ENCODE assay signal across 15 cellular contexts in genomic region chr6:21396313-21396712, GRCh38.
DNase-seq lines count a peak whose midpoint lies in the region; FAIRE-seq and TF ChIP-seq lines count a peak whose summit lies in the region.
"Had no signal": no experiment of that assay in that cellular context is flagged by ENCODE, and none has a peak within 500 bp of the region (broad histone marks: within the 10 kb centered on the region; RNA-seq: fewer than 3 reads in every experiment).

No MANE protein-coding gene starts in this region.

- peaks cover 15% of the 10 kb centered on the region for H3K4me1 Mint-ChIP-seq in HFFc6 (ENCODE audit: low read depth)
- peaks cover 33% of the 10 kb centered on the region for H3K4me1 Mint-ChIP-seq in astrocyte (ENCODE audit: low read depth, unreplicated experiment)
- H3K4me1 Mint-ChIP-seq in activated T-cell treated with anti-CD3 and anti-CD28 coated beads, Interleukin-2, amount 50 U/mL, for 24 hours (ENCODE audit: low read depth): no peaks in the 10 kb centered on the region

- H3K27me3 Mint-ChIP-seq in HFFc6 (ENCODE audit: insufficient read depth) (peaks cover 2% of the 10 kb centered on the region; the same call in 1 of the 2 replicates), astrocyte (ENCODE audit: low read depth, unreplicated experiment) (no peaks in the 10 kb centered on the region)
- peaks cover 14% of the 10 kb centered on the region for H3K27me3 Mint-ChIP-seq in activated T-cell treated with anti-CD3 and anti-CD28 coated beads, Interleukin-2, amount 50 U/mL, for 24 hours

- H3K79me2 ChIP-seq in astrocyte (ENCODE audit: insufficient read depth, low read length): no peaks in the 10 kb centered on the region

- TF ChIP-seq CTCF in HFFc6 (IDR thresholded peaks at IDR 0.05) (no peak), astrocyte (IDR thresholded peaks at IDR 0.05; ENCODE audit: insufficient read depth, low read depth, low read length) (no peak), foreskin fibroblast (IDR thresholded peaks at IDR 0.05; ENCODE audit: low read depth, low read length) (no peak)

- H3K36me3 ChIP-seq in astrocyte (ENCODE audit: insufficient read depth, low read length): no peaks in the 10 kb centered on the region
- H3K36me3 ChIP-seq: heart right ventricle had no signal

- DNase-seq in HFFc6 (peak; percentile 56), astrocyte (ENCODE audit: low read depth) (peak; percentile 91), foreskin fibroblast (peak; percentile 9 to 59), urothelium cell line (ENCODE audit: low spot score) (peak; percentile 44), NOMO-1 treated with dmso at 0.1 percent for 144 hours (lab: John Stamatoyannopoulos, UW; ENCODE audit: unreplicated experiment) (no peak), NCI-H2171 treated with DMSO at 0.1 percent for 48 hours (lab: John Stamatoyannopoulos, UW) (no peak)
- no peak for DNase-seq in activated T-cell treated with anti-CD3 and anti-CD28 coated beads, Interleukin-2, amount 50 U/mL, for 24 hours
- DNase-seq: activated CD4-positive, alpha-beta T cell treated with anti-CD3 and anti-CD28 coated beads for 48 hours; effector CD4-positive, alpha-beta T cell; heart right ventricle; left ventricle myocardium superior; NCI-H446; nephron progenitor cell; T-helper 2 cell had no signal

- H3K4me3 ChIP-seq in astrocyte (ENCODE audit: insufficient read depth, low read depth, low read length) (no peak overlapping the region), foreskin fibroblast (ENCODE audit: low read depth in 1 of 2, low read length in 2 of 2) (no peak overlapping the region)
- H3K4me3 ChIP-seq: heart right ventricle, skin epidermis had no signal

- no peaks in the 10 kb centered on the region for H3K27me3 ChIP-seq in astrocyte (ENCODE audit: insufficient read depth, low read length)
- H3K27me3 ChIP-seq: heart right ventricle had no signal

- H3K4me1 ChIP-seq in astrocyte (ENCODE audit: insufficient read depth, low read length): peaks cover 17% of the 10 kb centered on the region

- no peak overlapping the region for H2AFZ ChIP-seq in astrocyte (ENCODE audit: low read depth, low read length)

- no peaks in the 10 kb centered on the region for H4K20me1 ChIP-seq in astrocyte (ENCODE audit: insufficient read depth, low read length)

- no peaks in the 10 kb centered on the region for H3K9me3 ChIP-seq in astrocyte (ENCODE audit: insufficient read depth, low read depth, low read length)
- H3K9me3 ChIP-seq: heart right ventricle had no signal

- no peak overlapping the region for H3K27ac ChIP-seq in astrocyte (ENCODE audit: low read depth, low read length)
- H3K27ac ChIP-seq: heart right ventricle, skin epidermis had no signal

- H3K4me2 ChIP-seq in astrocyte (ENCODE audit: low read length): peak overlapping the region; percentile 32

- no peaks in the 10 kb centered on the region for H3K36me3 Mint-ChIP-seq in HFFc6 (ENCODE audit: low read depth)
- no peaks in the 10 kb centered on the region for H3K36me3 Mint-ChIP-seq in astrocyte (ENCODE audit: low read depth, unreplicated experiment)
- no peaks in the 10 kb centered on the region for H3K36me3 Mint-ChIP-seq in activated T-cell treated with anti-CD3 and anti-CD28 coated beads, Interleukin-2, amount 50 U/mL, for 24 hours (ENCODE audit: low read depth)

- FAIRE-seq in astrocyte (lab: Jason Lieb, UNC) (peak; percentile 37), urothelium cell line (lab: Jason Lieb, UNC) (no peak)

- H3K9me3 Mint-ChIP-seq in HFFc6: no peaks in the 10 kb centered on the region; the same call in 1 of the 2 replicates
- no peaks in the 10 kb centered on the region for H3K9me3 Mint-ChIP-seq in astrocyte (ENCODE audit: unreplicated experiment)
- no peaks in the 10 kb centered on the region for H3K9me3 Mint-ChIP-seq in activated T-cell treated with anti-CD3 and anti-CD28 coated beads, Interleukin-2, amount 50 U/mL, for 24 hours
- H3K9me3 Mint-ChIP-seq: nephron progenitor cell had no signal

- no peak overlapping the region for H3K9ac ChIP-seq in astrocyte (ENCODE audit: low read length)

- H3K27ac Mint-ChIP-seq in HFFc6 (0 out of 2 replicates have a peak overlapping the region, but pooled peaks have one; percentile 9), astrocyte (ENCODE audit: unreplicated experiment) (peak overlapping the region; percentile 91)
- no peak overlapping the region for H3K27ac Mint-ChIP-seq in activated T-cell treated with anti-CD3 and anti-CD28 coated beads, Interleukin-2, amount 50 U/mL, for 24 hours
- H3K27ac Mint-ChIP-seq: nephron progenitor cell had no signal

- H3K4me3 Mint-ChIP-seq in HFFc6 (no peak overlapping the region), astrocyte (ENCODE audit: unreplicated experiment) (no peak overlapping the region)
- H3K4me3 Mint-ChIP-seq in activated T-cell treated with anti-CD3 and anti-CD28 coated beads, Interleukin-2, amount 50 U/mL, for 24 hours: no peak overlapping the region
- H3K4me3 Mint-ChIP-seq: nephron progenitor cell had no signal

Comparison
In these comparisons a context has a peak if more than half of its experiments do, and no peak if none do; other contexts are left out.
1. DNase-seq: peak in HFFc6 (single experiment), astrocyte (single experiment), foreskin fibroblast (2 of 2) and urothelium cell line (single experiment); none in NOMO-1 treated with dmso at 0.1 percent for 144 hours (single experiment), NCI-H2171 treated with DMSO at 0.1 percent for 48 hours (single experiment) and activated T-cell treated with anti-CD3 and anti-CD28 coated beads, Interleukin-2, amount 50 U/mL, for 24 hours (single experiment).